Comparison of ENCODE assay signal across 10 cellular contexts in genomic region chr11:77082838-77083552, GRCh38. TPM values are rescaled to one million over a fixed set of nuclear protein-coding genes. Genes with fewer than 3 reads are reported as not detected.
DNase-seq lines count a peak whose midpoint lies in the region; ATAC-seq and TF ChIP-seq lines count a peak whose summit lies in the region.
"Had no signal": no experiment of that assay in that cellular context is flagged by ENCODE, and none has a peak within 500 bp of the region (broad histone marks: within the 10 kb centered on the region; RNA-seq: fewer than 3 reads in every experiment).

No MANE protein-coding gene starts in this region.

- intact Hi-C loops in vagina (cut with DNase I), result loop anchor here (5.0 kb wide), 1 partner anchor 1381 kb away; no protein-coding TSS in a partner anchor

- H3K27me3 ChIP-seq in mucosa of stomach (ENCODE audit: control insufficient read depth, insufficient read depth, low read length) (no peaks in the 10 kb centered on the region), vagina (no peaks in the 10 kb centered on the region)

- ATAC-seq in left lobe of liver, result no peak

- TF ChIP-seq POLR2A in vagina (IDR thresholded peaks at IDR 0.05), result no peak

- H3K9me3 ChIP-seq in mucosa of stomach (ENCODE audit: control insufficient read depth, low read length) (no peaks in the 10 kb centered on the region), vagina (no peaks in the 10 kb centered on the region)

- DNase-seq in activated T-cell treated with anti-CD3 and anti-CD28 coated beads for 1 hour (ENCODE audit: low read depth) (peak; percentile 23), activated T-cell treated with anti-CD3 and anti-CD28 coated beads for 4 hours (no peak), cardiac fibroblast (ENCODE audit: low read depth in 2 of 2) (peak; percentile 57 to 84), vagina (ENCODE audit: extremely low spot score in 2 of 2) (no peak), kidney glomerular epithelial cell (lab: John Stamatoyannopoulos, UW) (no peak), left lobe of liver (ENCODE audit: low spot score) (no peak), NCI-H524 treated with DMSO at 0.1 percent for 48 hours (lab: John Stamatoyannopoulos, UW) (no peak)

- peak overlapping the region; percentile 45 for H3K27ac ChIP-seq in vagina
- H3K27ac ChIP-seq: A549 had no signal

- peak overlapping the region; percentile 60 for H3K9ac ChIP-seq in mucosa of stomach (ENCODE audit: low read length)

- TF ChIP-seq CTCF in cardiac fibroblast (IDR thresholded peaks at IDR 0.05; ENCODE audit: low read depth, low read length) (no peak), vagina (IDR thresholded peaks at IDR 0.05) (no peak)

- H3K4me3 ChIP-seq in cardiac fibroblast (replicated peaks in 1 of 2; ENCODE audit: low read depth in 2 of 2, low read length in 2 of 2) (no peak overlapping the region), mucosa of stomach (ENCODE audit: low read length) (no peak overlapping the region), vagina (peak overlapping the region in 1 of 2 donors; percentile 1)
- H3K4me3 ChIP-seq: A549 had no signal

- H3K4me1 ChIP-seq in mucosa of stomach (ENCODE audit: control insufficient read depth, insufficient read depth, low read length) (peaks cover 78% of the 10 kb centered on the region), vagina (peaks cover 24% of the 10 kb centered on the region)
- H3K4me1 ChIP-seq: A549 had no signal

- H3K36me3 ChIP-seq in mucosa of stomach (ENCODE audit: control insufficient read depth, insufficient read depth, low read length) (peaks cover 8% of the 10 kb centered on the region), vagina (no peaks in the 10 kb centered on the region)

RNA-seq across cellular contexts. Expression of gene CAPN5, which starts 16.2 kb away (rescaled TPM):
- total RNA-seq in vagina, result 15.0 TPM
- 78.1 TPM for total RNA-seq in left lobe of liver

RNA-seq across cellular contexts. Expression of gene OMP, which starts 19.6 kb away (rescaled TPM):
- not detected for total RNA-seq in vagina
- total RNA-seq in left lobe of liver, result 3.4 TPM
- total RNA-seq: M059J had no signal

RNA-seq across cellular contexts. Expression of gene MYO7A, which starts 45.1 kb away (rescaled TPM):
- total RNA-seq in vagina (9.1 TPM), left lobe of liver (38.5 TPM)
- total RNA-seq: M059J had no signal

RNA-seq across cellular contexts. Expression of gene B3GNT6, which starts 48.8 kb away (rescaled TPM):
- total RNA-seq in vagina, result not detected
- total RNA-seq in left lobe of liver, result not detected
- total RNA-seq: M059J had no signal

Comparison
In these comparisons a context has a peak if more than half of its experiments do, and no peak if none do; other contexts are left out.
1. DNase-seq: peak in activated T-cell treated with anti-CD3 and anti-CD28 coated beads for 1 hour (single experiment) and cardiac fibroblast (2 of 2); none in activated T-cell treated with anti-CD3 and anti-CD28 coated beads for 4 hours (single experiment), vagina (0 of 2), kidney glomerular epithelial cell (single experiment), left lobe of liver (single experiment) and NCI-H524 treated with DMSO at 0.1 percent for 48 hours (single experiment).